2 cellular contexts compared by ENCODE assay signal in the genomic region with DNA sequence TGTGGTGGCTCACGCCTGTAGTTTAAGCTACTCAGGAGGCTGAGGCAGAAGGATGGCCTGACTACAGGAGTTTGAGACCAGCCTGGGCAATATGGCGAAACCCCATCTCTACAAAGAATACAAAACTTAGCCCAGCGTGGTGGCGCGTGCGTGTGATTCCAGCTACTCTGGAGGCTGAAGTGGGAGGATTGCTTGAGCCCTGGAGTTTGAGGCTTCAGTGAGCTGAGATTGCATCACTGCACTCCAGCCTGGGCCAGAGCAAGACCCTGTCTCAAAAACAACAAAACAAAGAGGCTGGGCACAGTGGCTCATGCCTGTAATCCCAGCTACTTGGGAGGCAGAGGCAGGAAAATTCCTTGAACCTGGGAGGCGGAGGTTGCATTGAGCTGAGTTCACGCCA.
A peak's percentile ranks its signal among the peaks of the same experiment; 100 is the strongest.
TF ChIP-seq lines count a peak whose summit lies in the region.

No MANE protein-coding gene starts in this region.

TF ChIP-seq in WTC11, 78 proteins besides CTCF, POLR2A, EP300 and RAD21:
- TF ChIP-seq TP53 (CRISPR knock-in tag; IDR thresholded peaks at IDR 0.05) (no peak), ZNF396 (CRISPR knock-in tag; IDR thresholded peaks at IDR 0.05; ENCODE audit: borderline replicate concordance) (no peak), EMX1 (CRISPR knock-in tag; IDR thresholded peaks at IDR 0.05) (no peak), ATF1 (CRISPR knock-in tag; IDR thresholded peaks at IDR 0.05) (no peak), GABPB1 (CRISPR knock-in tag; IDR thresholded peaks at IDR 0.05) (0 out of 2 replicates have a peak, but pooled peaks have one; percentile 19), MYBL2 (CRISPR knock-in tag; IDR thresholded peaks at IDR 0.05) (no peak)
- TF ChIP-seq, protein P1, sequence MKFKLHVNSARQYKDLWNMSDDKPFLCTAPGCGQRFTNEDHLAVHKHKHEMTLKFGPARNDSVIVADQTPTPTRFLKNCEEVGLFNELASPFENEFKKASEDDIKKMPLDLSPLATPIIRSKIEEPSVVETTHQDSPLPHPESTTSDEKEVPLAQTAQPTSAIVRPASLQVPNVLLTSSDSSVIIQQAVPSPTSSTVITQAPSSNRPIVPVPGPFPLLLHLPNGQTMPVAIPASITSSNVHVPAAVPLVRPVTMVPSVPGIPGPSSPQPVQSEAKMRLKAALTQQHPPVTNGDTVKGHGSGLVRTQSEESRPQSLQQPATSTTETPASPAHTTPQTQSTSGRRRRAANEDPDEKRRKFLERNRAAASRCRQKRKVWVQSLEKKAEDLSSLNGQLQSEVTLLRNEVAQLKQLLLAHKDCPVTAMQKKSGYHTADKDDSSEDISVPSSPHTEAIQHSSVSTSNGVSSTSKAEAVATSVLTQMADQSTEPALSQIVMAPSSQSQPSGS (CRISPR knock-in tag; IDR thresholded peaks at IDR 0.05; ENCODE audit: borderline replicate concordance, low read depth) = no peak
- TF ChIP-seq, protein P2, sequence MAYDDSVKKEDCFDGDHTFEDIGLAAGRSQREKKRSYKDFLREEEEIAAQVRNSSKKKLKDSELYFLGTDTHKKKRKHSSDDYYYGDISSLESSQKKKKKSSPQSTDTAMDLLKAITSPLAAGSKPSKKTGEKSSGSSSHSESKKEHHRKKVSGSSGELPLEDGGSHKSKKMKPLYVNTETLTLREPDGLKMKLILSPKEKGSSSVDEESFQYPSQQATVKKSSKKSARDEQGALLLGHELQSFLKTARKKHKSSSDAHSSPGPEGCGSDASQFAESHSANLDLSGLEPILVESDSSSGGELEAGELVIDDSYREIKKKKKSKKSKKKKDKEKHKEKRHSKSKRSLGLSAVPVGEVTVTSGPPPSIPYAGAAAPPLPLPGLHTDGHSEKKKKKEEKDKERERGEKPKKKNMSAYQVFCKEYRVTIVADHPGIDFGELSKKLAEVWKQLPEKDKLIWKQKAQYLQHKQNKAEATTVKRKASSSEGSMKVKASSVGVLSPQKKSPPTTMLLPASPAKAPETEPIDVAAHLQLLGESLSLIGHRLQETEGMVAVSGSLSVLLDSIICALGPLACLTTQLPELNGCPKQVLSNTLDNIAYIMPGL (CRISPR knock-in tag; IDR thresholded peaks at IDR 0.05) = no peak
TF ChIP-seq in WTC11: peak in this region for 1.

TF ChIP-seq in HepG2, 621 proteins besides CTCF, POLR2A, EP300 and RAD21:
- TF ChIP-seq ZNF292 (CRISPR knock-in tag; IDR thresholded peaks at IDR 0.05; ENCODE audit: borderline replicate concordance, low read depth) (no peak), ZNF552 (CRISPR knock-in tag; IDR thresholded peaks at IDR 0.05; ENCODE audit: borderline replicate concordance) (no peak), BRD4 (CRISPR knock-in tag; IDR thresholded peaks at IDR 0.05) (no peak), CEBPB (IDR thresholded peaks at IDR 0.05; ENCODE audit: borderline replicate concordance, low read depth, low read length) (peak; percentile 67; the same call in 1 of the 2 replicates), SNAPC2 (CRISPR knock-in tag; IDR thresholded peaks at IDR 0.05) (no peak), ZFY (CRISPR knock-in tag; IDR thresholded peaks at IDR 0.05) (no peak), ZNF12 (CRISPR knock-in tag; IDR thresholded peaks at IDR 0.05) (no peak), ZMYM3 (CRISPR knock-in tag; IDR thresholded peaks at IDR 0.05) (peak; percentile 37; the same call in 1 of the 2 replicates), CEBPG (CRISPR knock-in tag; IDR thresholded peaks at IDR 0.05) (peak; percentile 65)
- TF ChIP-seq, protein P3, sequence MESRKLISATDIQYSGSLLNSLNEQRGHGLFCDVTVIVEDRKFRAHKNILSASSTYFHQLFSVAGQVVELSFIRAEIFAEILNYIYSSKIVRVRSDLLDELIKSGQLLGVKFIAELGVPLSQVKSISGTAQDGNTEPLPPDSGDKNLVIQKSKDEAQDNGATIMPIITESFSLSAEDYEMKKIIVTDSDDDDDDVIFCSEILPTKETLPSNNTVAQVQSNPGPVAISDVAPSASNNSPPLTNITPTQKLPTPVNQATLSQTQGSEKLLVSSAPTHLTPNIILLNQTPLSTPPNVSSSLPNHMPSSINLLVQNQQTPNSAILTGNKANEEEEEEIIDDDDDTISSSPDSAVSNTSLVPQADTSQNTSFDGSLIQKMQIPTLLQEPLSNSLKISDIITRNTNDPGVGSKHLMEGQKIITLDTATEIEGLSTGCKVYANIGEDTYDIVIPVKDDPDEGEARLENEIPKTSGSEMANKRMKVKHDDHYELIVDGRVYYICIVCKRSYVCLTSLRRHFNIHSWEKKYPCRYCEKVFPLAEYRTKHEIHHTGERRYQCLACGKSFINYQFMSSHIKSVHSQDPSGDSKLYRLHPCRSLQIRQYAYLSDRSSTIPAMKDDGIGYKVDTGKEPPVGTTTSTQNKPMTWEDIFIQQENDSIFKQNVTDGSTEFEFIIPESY (CRISPR knock-in tag; IDR thresholded peaks at IDR 0.05) = peak; percentile 62; the same call in 1 of the 2 replicates
- TF ChIP-seq, protein P4, sequence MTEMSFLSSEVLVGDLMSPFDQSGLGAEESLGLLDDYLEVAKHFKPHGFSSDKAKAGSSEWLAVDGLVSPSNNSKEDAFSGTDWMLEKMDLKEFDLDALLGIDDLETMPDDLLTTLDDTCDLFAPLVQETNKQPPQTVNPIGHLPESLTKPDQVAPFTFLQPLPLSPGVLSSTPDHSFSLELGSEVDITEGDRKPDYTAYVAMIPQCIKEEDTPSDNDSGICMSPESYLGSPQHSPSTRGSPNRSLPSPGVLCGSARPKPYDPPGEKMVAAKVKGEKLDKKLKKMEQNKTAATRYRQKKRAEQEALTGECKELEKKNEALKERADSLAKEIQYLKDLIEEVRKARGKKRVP (CRISPR knock-in tag; IDR thresholded peaks at IDR 0.05) = 0 out of 4 replicates have a peak, but pooled peaks of 1 of the 2 experiments have one; percentile 14
- TF ChIP-seq, protein P5, sequence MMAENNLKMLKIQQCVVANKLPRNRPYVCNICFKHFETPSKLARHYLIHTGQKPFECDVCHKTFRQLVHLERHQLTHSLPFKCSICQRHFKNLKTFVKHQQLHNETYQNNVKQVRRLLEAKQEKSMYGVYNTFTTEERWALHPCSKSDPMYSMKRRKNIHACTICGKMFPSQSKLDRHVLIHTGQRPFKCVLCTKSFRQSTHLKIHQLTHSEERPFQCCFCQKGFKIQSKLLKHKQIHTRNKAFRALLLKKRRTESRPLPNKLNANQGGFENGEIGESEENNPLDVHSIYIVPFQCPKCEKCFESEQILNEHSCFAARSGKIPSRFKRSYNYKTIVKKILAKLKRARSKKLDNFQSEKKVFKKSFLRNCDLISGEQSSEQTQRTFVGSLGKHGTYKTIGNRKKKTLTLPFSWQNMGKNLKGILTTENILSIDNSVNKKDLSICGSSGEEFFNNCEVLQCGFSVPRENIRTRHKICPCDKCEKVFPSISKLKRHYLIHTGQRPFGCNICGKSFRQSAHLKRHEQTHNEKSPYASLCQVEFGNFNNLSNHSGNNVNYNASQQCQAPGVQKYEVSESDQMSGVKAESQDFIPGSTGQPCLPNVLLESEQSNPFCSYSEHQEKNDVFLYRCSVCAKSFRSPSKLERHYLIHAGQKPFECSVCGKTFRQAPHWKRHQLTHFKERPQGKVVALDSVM (CRISPR knock-in tag; IDR thresholded peaks at IDR 0.05) = peak; percentile 96
